Comparison of ENCODE assay signal across 8 cellular contexts in genomic region chr17:15945493-15946209, GRCh38. TPM values are rescaled to one million over a fixed set of nuclear protein-coding genes. Genes with fewer than 3 reads are reported as not detected.
DNase-seq lines count a peak whose midpoint lies in the region; ATAC-seq, FAIRE-seq and TF ChIP-seq lines count a peak whose summit lies in the region.

No MANE protein-coding gene starts in this region.

- H3K4me1 Mint-ChIP-seq in IgD-negative memory B cell = peaks cover 4 to 8% (median 6%) of the 10 kb centered on the region in 3 donors

- H3K36me3 ChIP-seq in kidney (ENCODE audit: control insufficient read depth in 1 of 2, insufficient read depth in 2 of 2, low read length in 2 of 2) = no peaks in the 10 kb centered on the region

- peak; percentile 65 for DNase-seq in CD1c-positive myeloid dendritic cell (ENCODE audit: extremely low spot score)
- no peak for DNase-seq in astrocyte of the cerebellum (ENCODE audit: low read depth)
- DNase-seq in kidney = peak; percentile 73
- DNase-seq in stimulated activated CD4-positive, alpha-beta T cell treated with anti-CD3 and anti-CD28 coated beads, Interleukin-4, amount 100 ng/mL, for 1 hour = peak; percentile 56
- DNase-seq in HT-29 (ENCODE audit: low spot score) = no peak
- no peak for DNase-seq in NCI-H1092 treated with DMSO at 0.1 percent for 48 hours (lab: John Stamatoyannopoulos, UW)

- H3K4me1 ChIP-seq in kidney (ENCODE audit: control insufficient read depth in 1 of 2, insufficient read depth in 1 of 2, low read depth in 1 of 2, low read length in 2 of 2) = peaks cover 0 to 7% of the 10 kb centered on the region in 2 donors

- no peak for FAIRE-seq in kidney (lab: Jason Lieb, UNC)

- peaks cover 30% of the 10 kb centered on the region for H3K27me3 Mint-ChIP-seq in IgD-negative memory B cell

- in situ Hi-C loops in astrocyte of the cerebellum (cut with HindIII; ENCODE audit: low sequenced_read_pairs) = loop anchor here (10.0 kb wide), 1 partner anchor 89 kb away; no protein-coding TSS in a partner anchor

- H3K27ac ChIP-seq in kidney (ENCODE audit: low read depth in 2 of 2, low read length in 2 of 2) = no peak overlapping the region

- intact Hi-C loops in kidney (cut with DNase I) = no loop called here

- no peaks in the 10 kb centered on the region for H3K9me3 ChIP-seq in kidney (ENCODE audit: control insufficient read depth in 1 of 2, low read length in 2 of 2)

- peak overlapping the region; percentile 55 to 81 (median 70) for H3K4me3 Mint-ChIP-seq in IgD-negative memory B cell

- peaks cover 0 to 2% (median 0%) of the 10 kb centered on the region in 3 donors for H3K9me3 Mint-ChIP-seq in IgD-negative memory B cell

- no peak for ATAC-seq in HG03520 (IDR thresholded peaks at IDR 0.05; ENCODE audit: unreplicated experiment)

- H3K36me3 Mint-ChIP-seq in IgD-negative memory B cell = peaks cover 4% of the 10 kb centered on the region

- TF ChIP-seq CTCF in astrocyte of the cerebellum (IDR thresholded peaks at IDR 0.05; ENCODE audit: low read depth, low read length, missing control alignments) (no peak), kidney (IDR thresholded peaks at IDR 0.05; ENCODE audit: borderline replicate concordance, extremely low read depth, insufficient read depth) (no peak)

- H3K4me3 ChIP-seq in astrocyte of the cerebellum (ENCODE audit: low read depth, low read length) (peak overlapping the region; percentile 67), kidney (ENCODE audit: low read length in 2 of 2) (peak overlapping the region; percentile 53 to 61)

- H3K27ac Mint-ChIP-seq in IgD-negative memory B cell = no peak overlapping the region

- H3K9ac ChIP-seq in kidney (ENCODE audit: low read length in 2 of 2) = no peak overlapping the region

RNA-seq across cellular contexts. Expression of gene ADORA2B, which starts 0.7 kb away (rescaled TPM):
- polyA plus RNA-seq in IgD-negative memory B cell (1.2 TPM), kidney (ENCODE audit: insufficient read depth, low read depth, low replicate concordance) (not detected)
- total RNA-seq in kidney = 0.60 TPM
- 5.3 and 8.2 TPM in 2 replicates for total RNA-seq in HT-29 (2014; rRNA removed; shearing (Covaris generic))

RNA-seq across cellular contexts. Expression of gene ZSWIM7, which starts 53.9 kb away (rescaled TPM):
- polyA plus RNA-seq in IgD-negative memory B cell (70.8 TPM), kidney (ENCODE audit: insufficient read depth, low read depth, low replicate concordance) (66.7 TPM)
- 21.0 TPM for total RNA-seq in kidney
- 12.2 and 20.3 TPM in 2 replicates for total RNA-seq in HT-29 (2014; rRNA removed; shearing (Covaris generic))

RNA-seq across cellular contexts. Expression of gene TTC19, which starts 54.0 kb away (rescaled TPM):
- polyA plus RNA-seq in IgD-negative memory B cell = 30.6 TPM
- 47.7 TPM for total RNA-seq in kidney
- 42.0 TPM for polyA plus RNA-seq in kidney (ENCODE audit: insufficient read depth, low read depth, low replicate concordance)
- total RNA-seq in HT-29 (2014; rRNA removed; shearing (Covaris generic)) = 45.8 and 52.5 TPM in 2 replicates

Comparison
In these comparisons a context has a peak if more than half of its experiments do, and no peak if none do; other contexts are left out.
1. DNase-seq: peak in CD1c-positive myeloid dendritic cell (single experiment), kidney (single experiment) and stimulated activated CD4-positive, alpha-beta T cell treated with anti-CD3 and anti-CD28 coated beads, Interleukin-4, amount 100 ng/mL, for 1 hour (single experiment); none in astrocyte of the cerebellum (single experiment), HT-29 (single experiment) and NCI-H1092 treated with DMSO at 0.1 percent for 48 hours (single experiment).